Comparison of ENCODE assay signal across 8 cellular contexts in genomic region chr2:178891265-178891958, GRCh38.
DNase-seq lines count a peak whose midpoint lies in the region; ATAC-seq, FAIRE-seq and TF ChIP-seq lines count a peak whose summit lies in the region.

No MANE protein-coding gene starts in this region.

- H3K4me3 Mint-ChIP-seq in astrocyte (ENCODE audit: unreplicated experiment) = no peak overlapping the region

- no peak overlapping the region for H3K27ac ChIP-seq in astrocyte (ENCODE audit: low read depth, low read length)

- no peaks in the 10 kb centered on the region for H3K36me3 ChIP-seq in HAP-1 (replicated peaks)
- H3K36me3 ChIP-seq in astrocyte (ENCODE audit: insufficient read depth, low read length) = no peaks in the 10 kb centered on the region

- TF ChIP-seq CTCF in GM12865 (IDR thresholded peaks at IDR 0.05; ENCODE audit: insufficient read depth, low read depth, low read length, missing control alignments) = peak; percentile 95
- TF ChIP-seq CTCF in astrocyte (IDR thresholded peaks at IDR 0.05; ENCODE audit: insufficient read depth, low read depth, low read length) = peak; percentile 93

- no peak for ATAC-seq in HG03097 (IDR thresholded peaks at IDR 0.05; ENCODE audit: low FRiP score, unreplicated experiment)

- no peak overlapping the region for H3K4me2 ChIP-seq in astrocyte (ENCODE audit: low read length)

- no peaks in the 10 kb centered on the region for H3K27me3 Mint-ChIP-seq in astrocyte (ENCODE audit: low read depth, unreplicated experiment)

- no peaks in the 10 kb centered on the region for H3K9me3 Mint-ChIP-seq in astrocyte (ENCODE audit: unreplicated experiment)

- H3K27ac Mint-ChIP-seq in astrocyte (ENCODE audit: unreplicated experiment) = no peak overlapping the region

- H3K27me3 ChIP-seq in HAP-1 (ENCODE audit: low read depth) = no peaks in the 10 kb centered on the region
- H3K27me3 ChIP-seq in astrocyte (ENCODE audit: insufficient read depth, low read length) = no peaks in the 10 kb centered on the region

- H4K20me1 ChIP-seq in astrocyte (ENCODE audit: insufficient read depth, low read length) = no peaks in the 10 kb centered on the region

- H3K4me3 ChIP-seq in GM12865 (ENCODE audit: low read depth, low read length) (no peak overlapping the region), HAP-1 (no peak overlapping the region), astrocyte (ENCODE audit: insufficient read depth, low read depth, low read length) (no peak overlapping the region)

- no peaks in the 10 kb centered on the region for H3K79me2 ChIP-seq in astrocyte (ENCODE audit: insufficient read depth, low read length)

- H3K4me1 ChIP-seq in HAP-1 (peaks cover 32% of the 10 kb centered on the region), astrocyte (ENCODE audit: insufficient read depth, low read length) (no peaks in the 10 kb centered on the region)

- peak; percentile 81 for FAIRE-seq in astrocyte (lab: Jason Lieb, UNC)

- H3K9ac ChIP-seq in astrocyte (ENCODE audit: low read length) = no peak overlapping the region

- H3K36me3 Mint-ChIP-seq in astrocyte (ENCODE audit: low read depth, unreplicated experiment) = no peaks in the 10 kb centered on the region

- H3K9me3 ChIP-seq in HAP-1 (no peaks in the 10 kb centered on the region), astrocyte (ENCODE audit: insufficient read depth, low read depth, low read length) (no peaks in the 10 kb centered on the region)

- DNase-seq in GM12865 (ENCODE audit: low read depth) (peak; percentile 83), HAP-1 (ENCODE audit: low spot score in 2 of 2) (peak; percentile 68 to 87), NAMALWA (ENCODE audit: low spot score) (peak; percentile 83), T-helper 1 cell (peak in 4 of 5 donors; percentile 4 to 47 (median 32)), astrocyte (ENCODE audit: low read depth) (peak; percentile 36), hypothalamus (lab: John Stamatoyannopoulos, UW) (peak in 28 of 51 donors; percentile 2 to 71 (median 27))
- DNase-seq in stimulated activated CD4-positive, alpha-beta T cell treated with anti-CD3 and anti-CD28 coated beads, Interleukin-12 subunit alpha, Interleukin-12 subunit beta, amount 100 ng/mL, for 24 hours (ENCODE audit: low read depth in 2 of 2) = peak; percentile 12 to 53

- no peak overlapping the region for H2AFZ ChIP-seq in astrocyte (ENCODE audit: low read depth, low read length)

- in situ Hi-C loops in HAP-1 (cut with MboI; ENCODE audit: low sequenced_read_pairs) = no loop called here

- peaks cover 2% of the 10 kb centered on the region for H3K4me1 Mint-ChIP-seq in astrocyte (ENCODE audit: low read depth, unreplicated experiment)

Comparison
In these comparisons a context has a peak if more than half of its experiments do, and no peak if none do; other contexts are left out.
1. DNase-seq: peak in every context shown above with its lines; median percentile 83 in GM12865; 83 in NAMALWA; 78 in HAP-1; 36 in astrocyte; 32 in stimulated activated CD4-positive, alpha-beta T cell treated with anti-CD3 and anti-CD28 coated beads, Interleukin-12 subunit alpha, Interleukin-12 subunit beta, amount 100 ng/mL, for 24 hours; 32 in T-helper 1 cell; 27 in hypothalamus.